Comparison of ENCODE assay signal across 8 cellular contexts in the genomic region with DNA sequence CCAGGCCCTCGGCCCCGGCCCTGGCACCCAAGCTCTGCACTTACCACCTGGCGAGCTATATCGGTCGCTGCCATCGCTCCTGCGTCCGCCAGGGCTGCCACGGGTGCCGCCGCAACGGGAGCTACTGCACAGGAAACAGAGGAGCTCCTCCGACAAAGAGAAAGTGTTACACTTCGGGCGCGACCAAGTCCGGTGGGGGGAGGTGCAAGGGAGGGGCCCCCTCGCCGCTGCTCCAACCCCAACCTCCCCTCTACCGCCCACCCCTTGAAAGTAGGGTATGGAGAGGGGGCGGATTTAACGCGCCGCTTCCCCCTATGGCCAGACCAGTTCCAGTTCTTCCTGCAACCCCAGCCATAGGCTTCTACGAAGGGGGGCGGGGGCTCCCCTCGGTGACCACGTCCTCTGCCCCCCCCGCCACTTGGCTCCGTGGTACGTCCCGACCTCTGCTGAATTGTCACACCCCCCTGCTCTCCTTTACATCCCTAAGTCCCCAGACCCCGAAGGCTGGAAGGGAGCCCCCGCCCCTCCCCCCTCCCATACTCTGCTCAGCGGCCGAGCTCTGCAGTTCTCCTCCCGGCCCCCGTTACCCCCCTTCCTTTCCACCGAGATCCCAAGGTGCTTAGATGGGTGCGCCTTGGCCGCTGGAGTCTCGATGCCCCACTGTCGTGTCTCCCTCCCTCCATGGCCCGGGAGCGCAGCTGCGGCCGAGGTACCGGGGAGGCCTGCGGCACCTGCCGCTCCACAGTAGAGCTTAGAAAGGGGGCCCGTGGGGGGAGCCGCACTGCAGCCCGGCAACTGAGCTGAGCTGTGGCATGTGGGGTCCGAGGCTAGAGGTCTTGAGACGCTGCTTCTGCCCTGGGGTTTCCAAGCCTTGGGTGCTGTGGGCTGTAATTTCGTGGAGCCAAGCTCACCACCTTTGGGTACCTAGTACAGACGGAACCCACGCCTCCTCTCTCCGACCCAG. TPM values are rescaled to one million over a fixed set of nuclear protein-coding genes. Genes with fewer than 3 reads are reported as not detected.
DNase-seq lines count a peak whose midpoint lies in the region; ATAC-seq lines count a peak whose summit lies in the region.

A gene (minus strand): TSS at position 137 of the 964 bp plus-strand sequence. CDS start 63 bp downstream, at position 74.

- POLR2A ChIA-PET in activated CD4-positive, alpha-beta memory T cell treated with anti-CD3 and anti-CD28 coated beads for 36 hours (lab: Charles Lee): interaction anchor here (0.6 to 4.3 kb wide), 17 partner anchors 10 to 119 kb away, joined by 3 to 43 read pairs (median 5); a partner anchor contains a TSS

- H3K36me3 Mint-ChIP-seq in activated CD4-positive, alpha-beta memory T cell treated with anti-CD3 and anti-CD28 coated beads for 36 hours: peaks cover 5% of the 10 kb centered on the region

- DNase-seq in AML-193 (lab: John Stamatoyannopoulos, UW) (peak; percentile 65 to 68), NCI-H748 treated with DMSO at 0.1 percent for 48 hours (lab: John Stamatoyannopoulos, UW) (peak; percentile 50), ecto neural progenitor cell (ENCODE audit: low spot score) (peak; percentile 79), medulla oblongata (ENCODE audit: extremely low spot score) (peak; percentile 37)
- peak; percentile 89 for DNase-seq in activated CD4-positive, alpha-beta memory T cell treated with anti-CD3 and anti-CD28 coated beads for 36 hours
- DNase-seq in stimulated activated CD8-positive, alpha-beta memory T cell treated with anti-CD3 and anti-CD28 coated beads, Interleukin-12 subunit alpha, Interleukin-12 subunit beta, amount 100 ng/mL, for 4 hours (ENCODE audit: low read depth): peak; percentile 75

- peaks cover 6% of the 10 kb centered on the region for H3K4me1 Mint-ChIP-seq in activated CD4-positive, alpha-beta memory T cell treated with anti-CD3 and anti-CD28 coated beads for 36 hours (ENCODE audit: low read depth)

- peak within 1 kb of the TSS; percentile 88 for H3K4me3 Mint-ChIP-seq in activated CD4-positive, alpha-beta memory T cell treated with anti-CD3 and anti-CD28 coated beads for 36 hours

- peak within 1 kb of the TSS; percentile 99 for H3K27ac Mint-ChIP-seq in activated CD4-positive, alpha-beta memory T cell treated with anti-CD3 and anti-CD28 coated beads for 36 hours

- no peaks in the 10 kb centered on the region for H3K27me3 Mint-ChIP-seq in activated CD4-positive, alpha-beta memory T cell treated with anti-CD3 and anti-CD28 coated beads for 36 hours

- CTCF ChIA-PET in activated CD4-positive, alpha-beta memory T cell treated with anti-CD3 and anti-CD28 coated beads for 36 hours (lab: Charles Lee): interaction anchor here (0.6 to 2.7 kb wide), 7 partner anchors 9 to 61 kb away, joined by 3 to 12 read pairs (median 5); no protein-coding TSS in a partner anchor

- ATAC-seq in GM18907 (IDR thresholded peaks at IDR 0.05; ENCODE audit: unreplicated experiment) (peak; percentile 69), HG03139 (IDR thresholded peaks at IDR 0.05; ENCODE audit: unreplicated experiment) (peak; percentile 60)

- no peaks in the 10 kb centered on the region for H3K9me3 Mint-ChIP-seq in activated CD4-positive, alpha-beta memory T cell treated with anti-CD3 and anti-CD28 coated beads for 36 hours

- intact Hi-C loops in activated CD4-positive, alpha-beta memory T cell treated with anti-CD3 and anti-CD28 coated beads for 36 hours (cut with micrococcal nuclease): loop anchor here (2.0 to 5.0 kb wide), 5 partner anchors 15 to 226 kb away; a partner anchor contains a TSS

RNA-seq across cellular contexts. Expression of the gene that starts here (rescaled TPM):
- 100 to 1,000 TPM; 154 to 156 TPM for total RNA-seq in activated CD4-positive, alpha-beta memory T cell treated with anti-CD3 and anti-CD28 coated beads for 36 hours

Comparison
In these comparisons a context has a peak if more than half of its experiments do, and no peak if none do; other contexts are left out.
1. Peak in every context shown above with its lines: DNase-seq and ATAC-seq.
2. DNase-seq: peak in every context shown above with its lines; median percentile 89 in activated CD4-positive, alpha-beta memory T cell treated with anti-CD3 and anti-CD28 coated beads for 36 hours; 79 in ecto neural progenitor cell; 75 in stimulated activated CD8-positive, alpha-beta memory T cell treated with anti-CD3 and anti-CD28 coated beads, Interleukin-12 subunit alpha, Interleukin-12 subunit beta, amount 100 ng/mL, for 4 hours; 66 in AML-193; 50 in NCI-H748 treated with DMSO at 0.1 percent for 48 hours; 37 in medulla oblongata.